In the genomic region with DNA sequence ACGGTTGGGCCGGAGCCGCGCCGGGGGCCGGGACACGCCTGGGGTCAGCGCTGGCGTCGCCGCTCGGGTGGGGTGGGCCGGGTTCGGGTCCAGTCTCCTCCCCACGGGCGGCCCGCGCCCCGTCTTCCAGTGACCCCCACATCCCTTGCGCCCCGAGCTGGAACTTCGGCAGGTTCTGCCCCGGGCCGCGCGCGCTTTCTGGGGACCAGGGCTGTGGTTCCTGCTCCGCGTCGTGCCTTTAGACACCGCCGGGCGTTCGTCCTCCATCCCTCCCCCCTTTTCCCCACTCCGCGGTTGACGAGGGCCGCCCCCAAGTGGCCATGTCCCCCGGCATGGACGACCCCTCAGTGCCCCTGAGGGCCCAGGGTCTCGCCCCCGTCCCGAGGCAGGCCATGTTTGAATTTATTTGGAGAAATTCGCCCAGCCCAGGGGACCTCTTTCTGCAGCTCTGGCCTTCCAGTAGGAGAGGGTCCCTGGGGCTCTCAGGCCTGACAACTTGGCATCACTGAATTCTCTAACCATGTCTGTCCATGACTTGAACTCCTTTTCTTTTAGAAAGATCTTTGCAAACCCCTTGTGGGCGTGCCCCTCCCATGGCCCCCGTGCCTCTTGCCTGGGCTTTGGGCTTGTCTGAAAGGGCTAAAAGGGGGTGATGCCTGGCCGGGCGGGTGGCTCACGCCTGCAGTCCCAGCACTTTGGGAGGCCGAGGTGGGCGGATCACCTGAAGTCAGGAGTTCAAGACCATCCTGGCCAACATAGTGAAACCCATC, we compare ENCODE assay signal across 8 cellular contexts. TPM values are rescaled to one million over a fixed set of nuclear protein-coding genes. Genes with fewer than 3 reads are reported as not detected.
A peak's percentile ranks its signal among the peaks of the same experiment; 100 is the strongest.
DNase-seq lines count a peak whose midpoint lies in the region; ATAC-seq and TF ChIP-seq lines count a peak whose summit lies in the region.

No MANE protein-coding gene starts in this region.

- no peak for TF ChIP-seq CTCF in fibroblast of the aortic adventitia (IDR thresholded peaks at IDR 0.05; ENCODE audit: insufficient read depth, low read length)
- no peak for TF ChIP-seq CTCF in osteocyte (IDR thresholded peaks at IDR 0.05)

- CTCF ChIA-PET in T-cell (lab: Charles Lee), result no interaction called here

- DNase-seq in T-cell (no peak), fibroblast of the aortic adventitia (ENCODE audit: low read depth) (no peak), osteocyte (ENCODE audit: extremely low spot score, unreplicated experiment) (no peak), Kasumi-1 (lab: John Stamatoyannopoulos, UW) (no peak)
- no peak for DNase-seq in stimulated activated CD4-positive, alpha-beta T cell treated with anti-CD3 and anti-CD28 coated beads, Interleukin-4, amount 100 ng/mL, for 4 hours
- DNase-seq in activated CD4-positive, alpha-beta T cell treated with anti-CD3 and anti-CD28 coated beads for 1 hour, result no peak
- DNase-seq in stimulated activated CD4-positive, alpha-beta T cell treated with anti-CD3 and anti-CD28 coated beads, Interleukin-1b, Interleukin-23, amount 100 ng/mL, for 48 hours, result no peak

- peak overlapping the region; percentile 58 for H3K4me3 ChIP-seq in BLaER1
- H3K4me3 ChIP-seq in fibroblast of the aortic adventitia (ENCODE audit: low read depth, low read length), result peak overlapping the region; percentile 25

- POLR2A ChIA-PET in T-cell (lab: Charles Lee), result no interaction called here

- H3K27me3 Mint-ChIP-seq in T-cell (no peaks in the 10 kb centered on the region), osteocyte (ENCODE audit: unreplicated experiment) (no peaks in the 10 kb centered on the region)

- 0 out of 2 replicates have a peak overlapping the region, but pooled peaks have one; percentile 27 for H3K9ac ChIP-seq in BLaER1

- H4K20me1 ChIP-seq in BLaER1, result peaks cover 29% of the 10 kb centered on the region

- peak overlapping the region; percentile 13 to 94 (median 76) for H3K4me3 Mint-ChIP-seq in T-cell
- H3K4me3 Mint-ChIP-seq in osteocyte (ENCODE audit: unreplicated experiment), result no peak overlapping the region

- no peak for ATAC-seq in T-cell (replicated peaks in 1 of 4)

- peaks cover 35% of the 10 kb centered on the region for H3K36me3 ChIP-seq in BLaER1

- H3K36me3 Mint-ChIP-seq in T-cell, result peaks cover 9% of the 10 kb centered on the region
- peaks cover 9% of the 10 kb centered on the region for H3K36me3 Mint-ChIP-seq in osteocyte (ENCODE audit: unreplicated experiment)

- H3K4me1 Mint-ChIP-seq in T-cell, result peaks cover 29 to 38% (median 29%) of the 10 kb centered on the region in 3 donors
- peaks cover 35% of the 10 kb centered on the region for H3K4me1 Mint-ChIP-seq in osteocyte (ENCODE audit: unreplicated experiment)

- H3K4me1 ChIP-seq in BLaER1, result peaks cover 48% of the 10 kb centered on the region

- peak overlapping the region; percentile 81 for H3K4me2 ChIP-seq in BLaER1

- H3K27ac Mint-ChIP-seq in T-cell (no peak overlapping the region), osteocyte (ENCODE audit: unreplicated experiment) (peak overlapping the region; percentile 96)

- H3K27me3 ChIP-seq in BLaER1, result peaks cover 34% of the 10 kb centered on the region

- H3K9me3 Mint-ChIP-seq in T-cell (no peaks in the 10 kb centered on the region), osteocyte (ENCODE audit: unreplicated experiment) (no peaks in the 10 kb centered on the region)

- no peaks in the 10 kb centered on the region for H3K9me3 ChIP-seq in BLaER1

- H3K27ac ChIP-seq in BLaER1, result no peak overlapping the region

RNA-seq across cellular contexts. Expression of a gene that starts 3.4 kb away (rescaled TPM):
- total RNA-seq in T-cell (100 to 1,000 TPM; 220 to 327 (median 280) TPM), fibroblast of the aortic adventitia (ENCODE audit: low replicate concordance) (596 and 1,869 TPM in 2 replicates), osteocyte (447 and 458 TPM in 2 replicates)

RNA-seq across cellular contexts. Expression of a gene that starts 10.6 kb away (rescaled TPM):
- total RNA-seq in T-cell (100 to 1,000 TPM; 119 to 159 (median 132) TPM), fibroblast of the aortic adventitia (ENCODE audit: low replicate concordance) (106 and 141 TPM in 2 replicates), osteocyte (185 and 198 TPM in 2 replicates)

RNA-seq across cellular contexts. Expression of a gene that starts 23.5 kb away (rescaled TPM):
- total RNA-seq in T-cell, result 10 to 100 TPM in 1 of 5 donors, 1 to 10 TPM in 4; 3.6 to 12.6 (median 8.1) TPM
- 1.5 and 3.3 TPM in 2 replicates for total RNA-seq in fibroblast of the aortic adventitia (ENCODE audit: low replicate concordance)
- 1.1 and 2.4 TPM in 2 replicates for total RNA-seq in osteocyte

RNA-seq across cellular contexts. Expression of a gene that starts 41.4 kb away (rescaled TPM):
- total RNA-seq in T-cell (100 to 1,000 TPM in 3 of 5 donors, 10 to 100 TPM in 2; 54.1 to 119 (median 112) TPM), fibroblast of the aortic adventitia (ENCODE audit: low replicate concordance) (3.5 and 11.0 TPM in 2 replicates), osteocyte (25.8 and 27.6 TPM in 2 replicates)
